ENCODE assay signal across 27 cellular contexts in genomic region chr9:114829686-114830085, GRCh38. TPM values are rescaled to one million over a fixed set of nuclear protein-coding genes. Genes with fewer than 3 reads are reported as not detected.
"Had no signal": no experiment of that assay in that cellular context is flagged by ENCODE, and none has a peak within 500 bp of the region (broad histone marks: within the 10 kb centered on the region; RNA-seq: fewer than 3 reads in every experiment).

No MANE protein-coding gene starts in this region.

- H3K36me3 ChIP-seq: breast epithelium, cardiac muscle cell, gastroesophageal sphincter, heart right ventricle had no signal

- H3K4me1 ChIP-seq: breast epithelium, foreskin keratinocyte, gastroesophageal sphincter, heart right ventricle had no signal

- H3K27ac ChIP-seq: breast epithelium, cardiac muscle cell, epithelial cell of prostate, foreskin keratinocyte, gastroesophageal sphincter, heart right ventricle had no signal

- H3K4me3 ChIP-seq: breast epithelium, cardiac muscle cell, gastroesophageal sphincter, heart right ventricle had no signal

- DNase-seq: activated CD4-positive, alpha-beta memory T cell treated with anti-CD3 and anti-CD28 coated beads for 36 hours; activated CD4-positive, alpha-beta T cell treated with anti-CD3 and anti-CD28 coated beads for 36 hours; activated CD4-positive, alpha-beta T cell treated with anti-CD3 and anti-CD28 coated beads, Interleukin-2, amount 10 ng/mL, durations not matched to agents 24 days and 14 days; activated CD4-positive, CD25-positive, alpha-beta regulatory T cell; activated CD4-positive, CD25-positive, alpha-beta regulatory T cell treated with anti-CD3 and anti-CD28 coated beads, Interleukin-2, amount 50 U/mL, for 72 hours; activated CD8-positive, alpha-beta memory T cell treated with anti-CD3 and anti-CD28 coated beads, Interleukin-2, amount 10 ng/mL, durations not matched to agents 7 days and 5 days; activated CD8-positive, alpha-beta memory T cell treated with anti-CD3 and anti-CD28 coated beads, Interleukin-2, amount 50 U/mL, for 4 hours; activated CD8-positive, alpha-beta T cell treated with anti-CD3 and anti-CD28 coated beads, Interleukin-2, amount 10 ng/mL, durations not matched to agents 7 days and 5 days; activated gamma-delta T cell; activated naive CD4-positive, alpha-beta T cell; activated naive CD4-positive, alpha-beta T cell treated with anti-CD3 and anti-CD28 coated beads, Interleukin-2, amount 10 ng/mL, durations not matched to agents 7 days and 5 days; activated naive CD8-positive, alpha-beta T cell treated with anti-CD3 and anti-CD28 coated beads, Interleukin-2, amount 10 ng/mL, durations not matched to agents 7 days and 5 days; activated T-cell treated with anti-CD3 and anti-CD28 coated beads, Interleukin-2, amount 50 U/mL, for 1 hour; activated T-cell treated with anti-CD3 and anti-CD28 coated beads, Interleukin-2, amount 50 U/mL, for 48 hours; amniotic stem cell; anterior cingulate cortex; effector CD8-positive, alpha-beta T cell; foreskin keratinocyte; heart right ventricle; T-helper 1 cell; T-helper 17 cell; T1000 had no signal

- H3K27me3 ChIP-seq: breast epithelium, foreskin keratinocyte, gastroesophageal sphincter, heart right ventricle had no signal

- H3K9me3 ChIP-seq: breast epithelium, gastroesophageal sphincter had no signal

- ATAC-seq: activated CD4-positive, alpha-beta T cell treated with anti-CD3 and anti-CD28 coated beads for 36 hours; activated CD8-positive, alpha-beta memory T cell treated with anti-CD3 and anti-CD28 coated beads, Interleukin-2, amount 10 ng/mL, durations not matched to agents 7 days and 5 days; activated CD8-positive, alpha-beta T cell treated with anti-CD3 and anti-CD28 coated beads, Interleukin-2, amount 10 ng/mL, durations not matched to agents 7 days and 5 days; activated naive CD4-positive, alpha-beta T cell treated with anti-CD3 and anti-CD28 coated beads, Interleukin-2, amount 50 U/mL, for 72 hours; foreskin keratinocyte; gastroesophageal sphincter; heart right ventricle; T-helper 17 cell had no signal

RNA-seq across cellular contexts. Expression of gene TNFSF15, which starts 23.8 kb away (rescaled TPM):
- total RNA-seq: cardiac muscle cell had no signal
- polyA plus RNA-seq: cardiac muscle cell had no signal
